Comparison of ENCODE assay signal across 22 cellular contexts in genomic region chr6:14079971-14080370, GRCh38.
"Had no signal": no experiment of that assay in that cellular context is flagged by ENCODE, and none has a peak within 500 bp of the region (broad histone marks: within the 10 kb centered on the region; RNA-seq: fewer than 3 reads in every experiment).

No MANE protein-coding gene starts in this region.

- H3K27me3 ChIP-seq: ascending aorta, cardiac muscle cell, heart right ventricle, right lobe of liver, vagina had no signal

- ATAC-seq: activated CD8-positive, alpha-beta T cell treated with anti-CD3 and anti-CD28 coated beads, Interleukin-2, amount 10 ng/mL, durations not matched to agents 7 days and 5 days; lower lobe of right lung; naive thymus-derived CD4-positive, alpha-beta T cell; right lobe of liver had no signal

- H3K27ac ChIP-seq: ascending aorta, cardiac muscle cell, epithelial cell of prostate, lower lobe of right lung, right lobe of liver, thoracic aorta, vagina, VCaP had no signal

- H3K4me1 ChIP-seq: ascending aorta, lower lobe of right lung, right lobe of liver had no signal

- H3K36me3 Mint-ChIP-seq: activated naive CD4-positive, alpha-beta T cell treated with anti-CD3 and anti-CD28 coated beads, Interleukin-2, amount 50 U/mL, for 72 hours; naive thymus-derived CD4-positive, alpha-beta T cell; type B pancreatic cell had no signal

- DNase-seq: activated CD4-positive, alpha-beta T cell treated with anti-CD3 and anti-CD28 coated beads, Interleukin-2, amount 10 ng/mL, durations not matched to agents 7 days and 5 days; activated CD4-positive, CD25-positive, alpha-beta regulatory T cell treated with anti-CD3 and anti-CD28 coated beads, Interleukin-2, amount 50 U/mL, for 72 hours; activated CD8-positive, alpha-beta T cell treated with anti-CD3 and anti-CD28 coated beads, Interleukin-2, amount 10 ng/mL, durations not matched to agents 7 days and 5 days; cortex of kidney; islet precursor cell; lower lobe of right lung; naive thymus-derived CD4-positive, alpha-beta T cell; occipital lobe; right lobe of liver; small intestine; stimulated activated naive CD4-positive, alpha-beta T cell treated with Interleukin-2 at 50 U/mL for 16 hours had no signal

- H3K4me3 Mint-ChIP-seq: activated CD4-positive, alpha-beta T cell treated with anti-CD3 and anti-CD28 coated beads, Interleukin-2, amount 10 ng/mL, durations not matched to agents 7 days and 5 days; activated CD8-positive, alpha-beta T cell treated with anti-CD3 and anti-CD28 coated beads, Interleukin-2, amount 10 ng/mL, durations not matched to agents 7 days and 5 days; activated T-helper 17 cell treated with anti-CD3 and anti-CD28 coated beads, Interleukin-2, amount 50 U/mL, for 72 hours; naive thymus-derived CD4-positive, alpha-beta T cell; neural crest cell; type B pancreatic cell had no signal

- H3K27me3 Mint-ChIP-seq: activated T-helper 17 cell treated with anti-CD3 and anti-CD28 coated beads, Interleukin-2, amount 50 U/mL, for 72 hours; type B pancreatic cell had no signal

- H3K9me3 Mint-ChIP-seq: activated CD4-positive, alpha-beta T cell treated with anti-CD3 and anti-CD28 coated beads, Interleukin-2, amount 10 ng/mL, durations not matched to agents 7 days and 5 days; activated naive CD4-positive, alpha-beta T cell treated with anti-CD3 and anti-CD28 coated beads, Interleukin-2, amount 50 U/mL, for 72 hours; activated T-helper 17 cell treated with anti-CD3 and anti-CD28 coated beads, Interleukin-2, amount 50 U/mL, for 72 hours; neural crest cell; type B pancreatic cell had no signal

- H3K36me3 ChIP-seq: ascending aorta, cardiac muscle cell, heart right ventricle, lower lobe of right lung, right lobe of liver, thoracic aorta, vagina had no signal

- H3K27ac Mint-ChIP-seq: activated CD4-positive, alpha-beta T cell treated with anti-CD3 and anti-CD28 coated beads, Interleukin-2, amount 10 ng/mL, durations not matched to agents 7 days and 5 days; activated CD8-positive, alpha-beta T cell treated with anti-CD3 and anti-CD28 coated beads, Interleukin-2, amount 10 ng/mL, durations not matched to agents 7 days and 5 days; activated naive CD4-positive, alpha-beta T cell treated with anti-CD3 and anti-CD28 coated beads, Interleukin-2, amount 50 U/mL, for 72 hours; activated T-helper 17 cell treated with anti-CD3 and anti-CD28 coated beads, Interleukin-2, amount 50 U/mL, for 72 hours; type B pancreatic cell had no signal

- H3K4me3 ChIP-seq: ascending aorta, cardiac muscle cell, heart right ventricle, lower lobe of right lung, right lobe of liver, thoracic aorta, vagina had no signal
